In the genomic region with DNA sequence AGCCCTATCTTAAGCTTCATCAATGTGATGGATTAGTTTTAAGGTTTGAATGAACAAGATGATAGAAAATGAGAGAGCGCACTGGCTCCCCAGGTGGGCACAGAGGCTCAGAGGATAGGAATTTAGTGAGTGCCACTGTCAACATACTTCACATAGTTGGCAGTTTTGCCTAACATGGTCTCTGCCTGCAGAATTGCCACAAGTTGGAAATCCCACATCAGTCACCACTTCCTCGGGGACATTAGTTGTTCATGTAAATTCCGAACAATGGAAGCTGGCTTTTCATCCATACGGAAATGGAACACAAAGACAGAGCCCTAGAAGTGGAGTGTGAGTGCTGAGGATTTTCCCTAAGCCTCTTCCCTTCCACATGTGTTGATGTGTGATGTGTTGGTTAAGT, we compare ENCODE assay signal across 16 cellular contexts.
DNase-seq lines count a peak whose midpoint lies in the region; ATAC-seq and TF ChIP-seq lines count a peak whose summit lies in the region.
"Had no signal": no experiment of that assay in that cellular context is flagged by ENCODE, and none has a peak within 500 bp of the region (broad histone marks: within the 10 kb centered on the region; RNA-seq: fewer than 3 reads in every experiment).

No MANE protein-coding gene starts in this region.

- peak overlapping the region; percentile 1 for H3K27ac Mint-ChIP-seq in chondrocyte (ENCODE audit: unreplicated experiment)
- H3K27ac Mint-ChIP-seq: mesothelial cell of epicardium; stimulated activated naive CD8-positive, alpha-beta T cell treated with anti-CD3 and anti-CD28 coated beads, Interleukin-15, Interleukin-2, amounts not matched to agents 100 ng/mL and 50 ng/mL, for 24 hours had no signal

- no peaks in the 10 kb centered on the region for H3K9me3 ChIP-seq in lower lobe of right lung
- no peaks in the 10 kb centered on the region for H3K9me3 ChIP-seq in sigmoid colon
- H3K9me3 ChIP-seq: adrenal gland, esophagus squamous epithelium had no signal

- no peak for TF ChIP-seq RAD21 in Ishikawa (IDR thresholded peaks at IDR 0.05; ENCODE audit: low read depth)

- H3K9me3 Mint-ChIP-seq in chondrocyte (ENCODE audit: low read depth), result peaks cover 2% of the 10 kb centered on the region
- H3K9me3 Mint-ChIP-seq: mesothelial cell of epicardium; stimulated activated naive CD8-positive, alpha-beta T cell treated with anti-CD3 and anti-CD28 coated beads, Interleukin-15, Interleukin-2, amounts not matched to agents 100 ng/mL and 50 ng/mL, for 24 hours had no signal

- H3K4me3 Mint-ChIP-seq in chondrocyte (ENCODE audit: unreplicated experiment), result no peak overlapping the region
- H3K4me3 Mint-ChIP-seq: mesothelial cell of epicardium; stimulated activated naive CD8-positive, alpha-beta T cell treated with anti-CD3 and anti-CD28 coated beads, Interleukin-15, Interleukin-2, amounts not matched to agents 100 ng/mL and 50 ng/mL, for 24 hours had no signal

- H3K4me1 Mint-ChIP-seq in chondrocyte (ENCODE audit: low read depth), result peaks cover 42% of the 10 kb centered on the region

- H3K36me3 ChIP-seq in lower lobe of right lung (no peaks in the 10 kb centered on the region), sigmoid colon (no peaks in the 10 kb centered on the region)
- H3K36me3 ChIP-seq: adrenal gland, esophagus squamous epithelium had no signal

- peak overlapping the region; percentile 47 for H3K27ac ChIP-seq in lower lobe of right lung
- H3K27ac ChIP-seq in sigmoid colon, result no peak overlapping the region
- H3K27ac ChIP-seq: adrenal gland, esophagus squamous epithelium, HL-60 had no signal

- TF ChIP-seq EP300 in Ishikawa (IDR thresholded peaks at IDR 0.05; ENCODE audit: borderline replicate concordance), result no peak
- TF ChIP-seq EP300 in sigmoid colon (IDR thresholded peaks at IDR 0.05), result no peak

- TF ChIP-seq CTCF in AG10803 (conservative IDR thresholded peaks at IDR 0.05; ENCODE audit: low read length), result no peak
- no peak for TF ChIP-seq CTCF in chondrocyte (IDR thresholded peaks at IDR 0.05)
- TF ChIP-seq CTCF in lower lobe of right lung (IDR thresholded peaks at IDR 0.05), result no peak
- no peak for TF ChIP-seq CTCF in sigmoid colon (IDR thresholded peaks at IDR 0.05)

- H3K4me1 ChIP-seq in lower lobe of right lung (peaks cover 23% of the 10 kb centered on the region), sigmoid colon (no peaks in the 10 kb centered on the region)
- H3K4me1 ChIP-seq: esophagus squamous epithelium had no signal

- DNase-seq in AG10803 (ENCODE audit: low read depth), result peak; percentile 49
- no peak for DNase-seq in chondrocyte (ENCODE audit: low spot score)
- DNase-seq in lower lobe of right lung, result no peak
- no peak for DNase-seq in Right ventricle myocardium inferior (ENCODE audit: missing footprints)
- DNase-seq in sigmoid colon, result no peak
- DNase-seq in AG08395 (ENCODE audit: low spot score), result no peak
- no peak for DNase-seq in activated CD8-positive, alpha-beta memory T cell treated with anti-CD3 and anti-CD28 coated beads for 24 hours
- DNase-seq: adrenal gland, esophagus squamous epithelium, NCI-H2081, NCI-H748 treated with DMSO at 0.1 percent for 48 hours, nucleus accumbens had no signal

- H3K27me3 ChIP-seq in lower lobe of right lung (ENCODE audit: low read depth) (no peaks in the 10 kb centered on the region), sigmoid colon (no peaks in the 10 kb centered on the region)
- H3K27me3 ChIP-seq: adrenal gland, esophagus squamous epithelium had no signal

- intact Hi-C loops in lower lobe of right lung (cut with DNase I), result no loop called here
- intact Hi-C loops in Right ventricle myocardium inferior (cut with DNase I), result no loop called here
- intact Hi-C loops in sigmoid colon (cut with DNase I), result no loop called here

- no peaks in the 10 kb centered on the region for H3K36me3 Mint-ChIP-seq in chondrocyte (ENCODE audit: low read depth)
- H3K36me3 Mint-ChIP-seq: mesothelial cell of epicardium had no signal

- H3K4me3 ChIP-seq in AG10803 (ENCODE audit: low read length), result no peak overlapping the region
- no peak overlapping the region for H3K4me3 ChIP-seq in lower lobe of right lung
- no peak overlapping the region for H3K4me3 ChIP-seq in sigmoid colon
- H3K4me3 ChIP-seq: adrenal gland, esophagus squamous epithelium had no signal

- ATAC-seq in lower lobe of right lung (peak; percentile 64 to 82), Right ventricle myocardium inferior (no peak)

- 91 to 94% methylated on average over 4 of the region's 4 CpGs for WGBS in sigmoid colon, 2 donors

- H3K27me3 Mint-ChIP-seq in chondrocyte (ENCODE audit: low read depth), result no peaks in the 10 kb centered on the region

- TF ChIP-seq POLR2A in sigmoid colon (IDR thresholded peaks at IDR 0.05), result no peak

TF ChIP-seq in Ishikawa, 13 proteins besides CTCF, POLR2A, EP300 and RAD21:
- TF ChIP-seq YY1 (IDR thresholded peaks at IDR 0.05; ENCODE audit: low read depth), result no peak
- TF ChIP-seq CEBPB (IDR thresholded peaks at IDR 0.05), result no peak
- TF ChIP-seq TEAD4 (IDR thresholded peaks at IDR 0.05), result peak; percentile 71
- no peak for TF ChIP-seq FOXM1 (IDR thresholded peaks at IDR 0.05; ENCODE audit: borderline replicate concordance, low read depth)
- TF ChIP-seq, protein P1, sequence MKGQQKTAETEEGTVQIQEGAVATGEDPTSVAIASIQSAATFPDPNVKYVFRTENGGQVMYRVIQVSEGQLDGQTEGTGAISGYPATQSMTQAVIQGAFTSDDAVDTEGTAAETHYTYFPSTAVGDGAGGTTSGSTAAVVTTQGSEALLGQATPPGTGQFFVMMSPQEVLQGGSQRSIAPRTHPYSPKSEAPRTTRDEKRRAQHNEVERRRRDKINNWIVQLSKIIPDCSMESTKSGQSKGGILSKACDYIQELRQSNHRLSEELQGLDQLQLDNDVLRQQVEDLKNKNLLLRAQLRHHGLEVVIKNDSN (IDR thresholded peaks at IDR 0.05), result no peak
